In genomic region chr6:52657870-52658269, GRCh38 we compare ENCODE assay signal across 22 cellular contexts.
"Had no signal": no experiment of that assay in that cellular context is flagged by ENCODE, and none has a peak within 500 bp of the region (broad histone marks: within the 10 kb centered on the region; RNA-seq: fewer than 3 reads in every experiment).

No MANE protein-coding gene starts in this region.

- H3K79me2 ChIP-seq: hepatocyte had no signal

- H3K4me1 ChIP-seq: left ventricle myocardium inferior, pancreas, prostate gland, sigmoid colon, suprapubic skin, tibial artery, uterus had no signal

- H3K4me2 ChIP-seq: hepatocyte had no signal

- H3K4me3 ChIP-seq: hepatocyte, left ventricle myocardium inferior, lung, pancreas, prostate gland, sigmoid colon, spleen, suprapubic skin, thoracic aorta, tibial artery, uterus had no signal

- H2AFZ ChIP-seq: hepatocyte had no signal

- H3K27me3 ChIP-seq: hepatocyte, pancreas, sigmoid colon, suprapubic skin, uterus had no signal

- H3K27ac ChIP-seq: hepatocyte, left ventricle myocardium inferior, pancreas, prostate gland, sigmoid colon, spleen, suprapubic skin, thoracic aorta, tibial artery, uterus had no signal

- H3K36me3 ChIP-seq: left ventricle myocardium inferior, pancreas, prostate gland, sigmoid colon, spleen, suprapubic skin, thoracic aorta, tibial artery, uterus had no signal

- FAIRE-seq: pancreas, small intestine had no signal

- ATAC-seq: natural killer cell; pancreas; right cardiac atrium; stimulated activated effector memory CD8-positive, alpha-beta T cell treated with anti-CD3 and anti-CD28 coated beads, Interleukin-12 subunit alpha, Interleukin-12 subunit beta, amount 100 ng/mL, for 72 hours had no signal

- H3K9me3 ChIP-seq: left ventricle myocardium inferior, pancreas, prostate gland, sigmoid colon, spleen, suprapubic skin, thoracic aorta, tibial artery, uterus had no signal

- DNase-seq: islet precursor cell; left ventricle myocardium inferior; mesendoderm; naive B cell; natural killer cell; nucleus accumbens; pancreas; retina; right cardiac atrium; sigmoid colon; small intestine; spleen; stimulated activated CD4-positive, alpha-beta T cell treated with anti-CD3 and anti-CD28 coated beads, Interleukin-4, amount 100 ng/mL, for 24 hours; stimulated activated naive CD4-positive, alpha-beta T cell; tibial artery; uterus had no signal
